9 cellular contexts compared by ENCODE assay signal in genomic region chr19:12801466-12802266, GRCh38. TPM values are rescaled to one million over a fixed set of nuclear protein-coding genes. Genes with fewer than 3 reads are reported as not detected.
A peak's percentile ranks its signal among the peaks of the same experiment; 100 is the strongest.
DNase-seq lines count a peak whose midpoint lies in the region; ATAC-seq, FAIRE-seq and TF ChIP-seq lines count a peak whose summit lies in the region.
"Had no signal": no experiment of that assay in that cellular context is flagged by ENCODE, and none has a peak within 500 bp of the region (broad histone marks: within the 10 kb centered on the region; RNA-seq: fewer than 3 reads in every experiment).

PRDX2 (minus strand) TSS chr19:12801800; CDS start chr19:12801261, 539 bp downstream.
THSD8 (plus strand) TSS chr19:12802069; CDS start chr19:12802072, 3 bp downstream.

- H3K36me3 Mint-ChIP-seq in activated naive CD8-positive, alpha-beta T cell treated with anti-CD3 and anti-CD28 coated beads, Interleukin-2, amount 10 ng/mL, durations not matched to agents 7 days and 5 days, result peaks cover 5% of the 10 kb centered on the region

- H3K9me3 ChIP-seq in SK-N-MC (ENCODE audit: low read depth, low read length), result no peaks in the 10 kb centered on the region
- H3K9me3 ChIP-seq in vagina, result no peaks in the 10 kb centered on the region

- peaks cover 21% of the 10 kb centered on the region for H3K4me1 Mint-ChIP-seq in activated naive CD8-positive, alpha-beta T cell treated with anti-CD3 and anti-CD28 coated beads, Interleukin-2, amount 10 ng/mL, durations not matched to agents 7 days and 5 days

- H3K27ac ChIP-seq in SK-N-MC (peak within 1 kb of the TSS; percentile 53; the same call in 1 of the 2 replicates), vagina (peak within 1 kb of the TSS; percentile 78)

- peak within 1 kb of the TSS; percentile 81 for H3K27ac Mint-ChIP-seq in activated naive CD8-positive, alpha-beta T cell treated with anti-CD3 and anti-CD28 coated beads, Interleukin-2, amount 10 ng/mL, durations not matched to agents 7 days and 5 days

- intact Hi-C loops in Right ventricle myocardium superior (cut with DNase I), result loop anchor here (5.0 kb wide), 1 partner anchor 34 kb away; no protein-coding TSS in a partner anchor
- intact Hi-C loops in vagina (cut with DNase I), result loop anchor here (5.0 kb wide), 1 partner anchor 34 kb away; no protein-coding TSS in a partner anchor

- peak; percentile 62 for ATAC-seq in activated naive CD8-positive, alpha-beta T cell treated with anti-CD3 and anti-CD28 coated beads, Interleukin-2, amount 10 ng/mL, durations not matched to agents 7 days and 5 days (ENCODE audit: low read depth)
- peak; percentile 93 for ATAC-seq in Right ventricle myocardium superior (ENCODE audit: poor library complexity)

- no peaks in the 10 kb centered on the region for H3K9me3 Mint-ChIP-seq in activated naive CD8-positive, alpha-beta T cell treated with anti-CD3 and anti-CD28 coated beads, Interleukin-2, amount 10 ng/mL, durations not matched to agents 7 days and 5 days

- DNase-seq in GM03348 (ENCODE audit: low spot score), result peak; percentile 89
- peak; percentile 84 for DNase-seq in LoVo (ENCODE audit: low spot score)
- DNase-seq in SK-N-MC (ENCODE audit: low read depth, low spot score), result no peak
- DNase-seq in activated naive CD8-positive, alpha-beta T cell treated with anti-CD3 and anti-CD28 coated beads, Interleukin-2, amount 10 ng/mL, durations not matched to agents 7 days and 5 days, result peak; percentile 87
- DNase-seq in Right ventricle myocardium superior, result peak; percentile 87
- peak; percentile 76 for DNase-seq in occipital lobe (lab: John Stamatoyannopoulos, UW)
- DNase-seq in vagina (ENCODE audit: extremely low spot score in 2 of 2), result no peak
- no peak for DNase-seq in GM19239 (ENCODE audit: insufficient read length, low spot score)

- POLR2A ChIA-PET in activated naive CD8-positive, alpha-beta T cell treated with anti-CD3 and anti-CD28 coated beads, Interleukin-2, amount 10 ng/mL, durations not matched to agents 7 days and 5 days (lab: Charles Lee), result interaction anchor here (0.6 to 2.9 kb wide), 6 partner anchors 10 to 104 kb away, joined by 3 to 25 read pairs (median 4); partner anchors contain the start of gene JUNB

- H3K9ac ChIP-seq in SK-N-MC (ENCODE audit: insufficient read length), result peak within 1 kb of the TSS; percentile 90

- TF ChIP-seq POLR2A in vagina (IDR thresholded peaks at IDR 0.05), result peak in 1 of 2 donors; percentile 59

- no peak for TF ChIP-seq CTCF in vagina (IDR thresholded peaks at IDR 0.05)

- FAIRE-seq in GM19239 (lab: Jason Lieb, UNC), result no peak
- FAIRE-seq: endometrium had no signal

- no peaks in the 10 kb centered on the region for H3K27me3 Mint-ChIP-seq in activated naive CD8-positive, alpha-beta T cell treated with anti-CD3 and anti-CD28 coated beads, Interleukin-2, amount 10 ng/mL, durations not matched to agents 7 days and 5 days

- H3K4me3 Mint-ChIP-seq in activated naive CD8-positive, alpha-beta T cell treated with anti-CD3 and anti-CD28 coated beads, Interleukin-2, amount 10 ng/mL, durations not matched to agents 7 days and 5 days, result peak within 1 kb of the TSS; percentile 90

- H3K27me3 ChIP-seq in vagina, result no peaks in the 10 kb centered on the region

- peaks cover 31% of the 10 kb centered on the region for H3K4me1 ChIP-seq in vagina

- H3K4me3 ChIP-seq in SK-N-MC, result peak within 1 kb of the TSS; percentile 97
- H3K4me3 ChIP-seq in vagina, result peak within 1 kb of the TSS; percentile 70 to 93

- peaks cover 16% of the 10 kb centered on the region for H3K36me3 ChIP-seq in SK-N-MC (ENCODE audit: insufficient read depth, low read length)
- peaks cover 0 to 16% of the 10 kb centered on the region in 2 donors for H3K36me3 ChIP-seq in vagina

RNA-seq across cellular contexts. Expression of gene PRDX2, which starts in this region (rescaled TPM):
- 100 to 1,000 TPM; 170 to 181 TPM for total RNA-seq in activated naive CD8-positive, alpha-beta T cell treated with anti-CD3 and anti-CD28 coated beads, Interleukin-2, amount 10 ng/mL, durations not matched to agents 7 days and 5 days
- total RNA-seq in Right ventricle myocardium superior (684 TPM), occipital lobe (174 TPM), vagina (190 TPM)

RNA-seq across cellular contexts. Expression of gene THSD8, which starts in this region (rescaled TPM):
- total RNA-seq in activated naive CD8-positive, alpha-beta T cell treated with anti-CD3 and anti-CD28 coated beads, Interleukin-2, amount 10 ng/mL, durations not matched to agents 7 days and 5 days, result 10 to 100 TPM in 1 of 2 experiments, 1 to 10 TPM in 1; 5.8 to 10.8 TPM
- total RNA-seq in Right ventricle myocardium superior, result 1.6 TPM
- 0.62 TPM for total RNA-seq in occipital lobe
- not detected for total RNA-seq in vagina

Comparison
In these comparisons a context has a peak if more than half of its experiments do, and no peak if none do; other contexts are left out.
1. DNase-seq: peak in GM03348 (single experiment), LoVo (single experiment), activated naive CD8-positive, alpha-beta T cell treated with anti-CD3 and anti-CD28 coated beads, Interleukin-2, amount 10 ng/mL, durations not matched to agents 7 days and 5 days (single experiment), Right ventricle myocardium superior (single experiment) and occipital lobe (single experiment); none in SK-N-MC (single experiment), vagina (0 of 2) and GM19239 (single experiment).